Comparison of ENCODE assay signal across 1 cellular context in genomic region chr7:960269-960871, GRCh38.
TF ChIP-seq lines count a peak whose summit lies in the region.

No MANE protein-coding gene starts in this region.

TF ChIP-seq in HepG2, 621 proteins besides CTCF, POLR2A, EP300 and RAD21 (continued from another document and continues in another):
- TF ChIP-seq ZNF574 (CRISPR knock-in tag; IDR thresholded peaks at IDR 0.05) = peak; percentile 56
- TF ChIP-seq GATAD1 (CRISPR knock-in tag; IDR thresholded peaks at IDR 0.05) = 0 out of 2 replicates have a peak, but pooled peaks have one; percentile 21
- TF ChIP-seq ZMYM4 (CRISPR knock-in tag; IDR thresholded peaks at IDR 0.05) = peak; percentile 54; the same call in 1 of the 2 replicates
- TF ChIP-seq GABPB1 (CRISPR knock-in tag; IDR thresholded peaks at IDR 0.05) = peak; percentile 66
- peak; percentile 82 for TF ChIP-seq SOX5 (CRISPR knock-in tag; IDR thresholded peaks at IDR 0.05; ENCODE audit: borderline replicate concordance)
- peak; percentile 81; the same call in 1 of the 2 replicates for TF ChIP-seq ZBTB7B (CRISPR knock-in tag; IDR thresholded peaks at IDR 0.05)
- peak; percentile 85; the same call in 1 of the 2 replicates for TF ChIP-seq HOXA3 (CRISPR knock-in tag; IDR thresholded peaks at IDR 0.05)
- TF ChIP-seq, protein P1, sequence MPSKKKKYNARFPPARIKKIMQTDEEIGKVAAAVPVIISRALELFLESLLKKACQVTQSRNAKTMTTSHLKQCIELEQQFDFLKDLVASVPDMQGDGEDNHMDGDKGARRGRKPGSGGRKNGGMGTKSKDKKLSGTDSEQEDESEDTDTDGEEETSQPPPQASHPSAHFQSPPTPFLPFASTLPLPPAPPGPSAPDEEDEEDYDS (CRISPR knock-in tag; IDR thresholded peaks at IDR 0.05) = peak; percentile 46; the same call in 1 of the 2 replicates
- TF ChIP-seq KAT8 (CRISPR knock-in tag; IDR thresholded peaks at IDR 0.05) = peak; percentile 54; the same call in 1 of the 2 replicates
- TF ChIP-seq, protein P2, sequence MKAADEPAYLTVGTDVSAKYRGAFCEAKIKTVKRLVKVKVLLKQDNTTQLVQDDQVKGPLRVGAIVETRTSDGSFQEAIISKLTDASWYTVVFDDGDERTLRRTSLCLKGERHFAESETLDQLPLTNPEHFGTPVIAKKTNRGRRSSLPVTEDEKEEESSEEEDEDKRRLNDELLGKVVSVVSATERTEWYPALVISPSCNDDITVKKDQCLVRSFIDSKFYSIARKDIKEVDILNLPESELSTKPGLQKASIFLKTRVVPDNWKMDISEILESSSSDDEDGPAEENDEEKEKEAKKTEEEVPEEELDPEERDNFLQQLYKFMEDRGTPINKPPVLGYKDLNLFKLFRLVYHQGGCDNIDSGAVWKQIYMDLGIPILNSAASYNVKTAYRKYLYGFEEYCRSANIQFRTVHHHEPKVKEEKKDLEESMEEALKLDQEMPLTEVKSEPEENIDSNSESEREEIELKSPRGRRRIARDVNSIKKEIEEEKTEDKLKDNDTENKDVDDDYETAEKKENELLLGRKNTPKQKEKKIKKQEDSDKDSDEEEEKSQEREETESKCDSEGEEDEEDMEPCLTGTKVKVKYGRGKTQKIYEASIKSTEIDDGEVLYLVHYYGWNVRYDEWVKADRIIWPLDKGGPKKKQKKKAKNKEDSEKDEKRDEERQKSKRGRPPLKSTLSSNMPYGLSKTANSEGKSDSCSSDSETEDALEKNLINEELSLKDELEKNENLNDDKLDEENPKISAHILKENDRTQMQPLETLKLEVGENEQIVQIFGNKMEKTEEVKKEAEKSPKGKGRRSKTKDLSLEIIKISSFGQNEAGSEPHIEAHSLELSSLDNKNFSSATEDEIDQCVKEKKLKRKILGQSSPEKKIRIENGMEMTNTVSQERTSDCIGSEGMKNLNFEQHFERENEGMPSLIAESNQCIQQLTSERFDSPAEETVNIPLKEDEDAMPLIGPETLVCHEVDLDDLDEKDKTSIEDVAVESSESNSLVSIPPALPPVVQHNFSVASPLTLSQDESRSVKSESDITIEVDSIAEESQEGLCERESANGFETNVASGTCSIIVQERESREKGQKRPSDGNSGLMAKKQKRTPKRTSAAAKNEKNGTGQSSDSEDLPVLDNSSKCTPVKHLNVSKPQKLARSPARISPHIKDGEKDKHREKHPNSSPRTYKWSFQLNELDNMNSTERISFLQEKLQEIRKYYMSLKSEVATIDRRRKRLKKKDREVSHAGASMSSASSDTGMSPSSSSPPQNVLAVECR (CRISPR knock-in tag; IDR thresholded peaks at IDR 0.05; ENCODE audit: borderline replicate concordance) = peak; percentile 78; the same call in 1 of the 2 replicates
- TF ChIP-seq, protein P3, sequence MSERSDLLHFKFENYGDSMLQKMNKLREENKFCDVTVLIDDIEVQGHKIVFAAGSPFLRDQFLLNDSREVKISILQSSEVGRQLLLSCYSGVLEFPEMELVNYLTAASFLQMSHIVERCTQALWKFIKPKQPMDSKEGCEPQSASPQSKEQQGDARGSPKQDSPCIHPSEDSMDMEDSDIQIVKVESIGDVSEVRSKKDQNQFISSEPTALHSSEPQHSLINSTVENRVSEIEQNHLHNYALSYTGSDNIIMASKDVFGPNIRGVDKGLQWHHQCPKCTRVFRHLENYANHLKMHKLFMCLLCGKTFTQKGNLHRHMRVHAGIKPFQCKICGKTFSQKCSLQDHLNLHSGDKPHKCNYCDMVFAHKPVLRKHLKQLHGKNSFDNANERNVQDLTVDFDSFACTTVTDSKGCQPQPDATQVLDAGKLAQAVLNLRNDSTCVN (CRISPR knock-in tag; IDR thresholded peaks at IDR 0.05; ENCODE audit: borderline replicate concordance) = no peak
- TF ChIP-seq RBM39 (IDR thresholded peaks at IDR 0.05; ENCODE audit: low read depth, low read length, poor library complexity, severe bottlenecking) = no peak
- peak; percentile 48; the same call in 1 of the 2 replicates for TF ChIP-seq MEIS2 (CRISPR knock-in tag; IDR thresholded peaks at IDR 0.05)
- TF ChIP-seq, protein P4, sequence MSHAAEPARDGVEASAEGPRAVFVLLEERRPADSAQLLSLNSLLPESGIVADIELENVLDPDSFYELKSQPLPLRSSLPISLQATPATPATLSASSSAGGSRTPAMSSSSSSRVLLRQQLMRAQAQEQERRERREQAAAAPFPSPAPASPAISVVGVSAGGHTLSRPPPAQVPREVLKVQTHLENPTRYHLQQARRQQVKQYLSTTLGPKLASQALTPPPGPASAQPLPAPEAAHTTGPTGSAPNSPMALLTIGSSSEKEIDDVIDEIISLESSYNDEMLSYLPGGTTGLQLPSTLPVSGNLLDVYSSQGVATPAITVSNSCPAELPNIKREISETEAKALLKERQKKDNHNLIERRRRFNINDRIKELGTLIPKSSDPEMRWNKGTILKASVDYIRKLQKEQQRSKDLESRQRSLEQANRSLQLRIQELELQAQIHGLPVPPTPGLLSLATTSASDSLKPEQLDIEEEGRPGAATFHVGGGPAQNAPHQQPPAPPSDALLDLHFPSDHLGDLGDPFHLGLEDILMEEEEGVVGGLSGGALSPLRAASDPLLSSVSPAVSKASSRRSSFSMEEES (CRISPR knock-in tag; IDR thresholded peaks at IDR 0.05) = peak; percentile 83
- TF ChIP-seq, protein P5, sequence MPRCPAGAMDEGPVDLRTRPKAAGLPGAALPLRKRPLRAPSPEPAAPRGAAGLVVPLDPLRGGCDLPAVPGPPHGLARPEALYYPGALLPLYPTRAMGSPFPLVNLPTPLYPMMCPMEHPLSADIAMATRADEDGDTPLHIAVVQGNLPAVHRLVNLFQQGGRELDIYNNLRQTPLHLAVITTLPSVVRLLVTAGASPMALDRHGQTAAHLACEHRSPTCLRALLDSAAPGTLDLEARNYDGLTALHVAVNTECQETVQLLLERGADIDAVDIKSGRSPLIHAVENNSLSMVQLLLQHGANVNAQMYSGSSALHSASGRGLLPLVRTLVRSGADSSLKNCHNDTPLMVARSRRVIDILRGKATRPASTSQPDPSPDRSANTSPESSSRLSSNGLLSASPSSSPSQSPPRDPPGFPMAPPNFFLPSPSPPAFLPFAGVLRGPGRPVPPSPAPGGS (CRISPR knock-in tag; IDR thresholded peaks at IDR 0.05) = peak; percentile 81
- TF ChIP-seq, protein P6, sequence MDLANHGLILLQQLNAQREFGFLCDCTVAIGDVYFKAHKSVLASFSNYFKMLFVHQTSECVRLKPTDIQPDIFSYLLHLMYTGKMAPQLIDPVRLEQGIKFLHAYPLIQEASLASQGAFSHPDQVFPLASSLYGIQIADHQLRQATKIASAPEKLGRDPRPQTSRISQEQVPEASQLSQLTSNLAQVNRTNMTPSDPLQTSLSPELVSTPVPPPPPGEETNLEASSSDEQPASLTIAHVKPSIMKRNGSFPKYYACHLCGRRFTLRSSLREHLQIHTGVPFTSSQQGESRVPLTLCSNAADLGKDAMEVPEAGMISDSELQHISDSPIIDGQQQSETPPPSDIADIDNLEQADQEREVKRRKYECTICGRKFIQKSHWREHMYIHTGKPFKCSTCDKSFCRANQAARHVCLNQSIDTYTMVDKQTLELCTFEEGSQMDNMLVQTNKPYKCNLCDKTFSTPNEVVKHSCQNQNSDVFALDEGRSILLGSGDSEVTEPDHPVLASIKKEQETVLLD (CRISPR knock-in tag; IDR thresholded peaks at IDR 0.05; ENCODE audit: low read depth) = no peak
- TF ChIP-seq MEF2D (CRISPR knock-in tag; IDR thresholded peaks at IDR 0.05) = peak; percentile 89
- TF ChIP-seq REXO4 (CRISPR knock-in tag; IDR thresholded peaks at IDR 0.05; ENCODE audit: borderline replicate concordance) = no peak
- peak; percentile 45; the same call in 1 of the 2 replicates for TF ChIP-seq TOPORS (CRISPR knock-in tag; IDR thresholded peaks at IDR 0.05)
- peak; percentile 99 for TF ChIP-seq ZNF687 (CRISPR knock-in tag; IDR thresholded peaks at IDR 0.05)
- peak; percentile 47; the same call in 1 of the 2 replicates for TF ChIP-seq ZBTB20 (CRISPR knock-in tag; IDR thresholded peaks at IDR 0.05; ENCODE audit: borderline replicate concordance, low read depth)
- TF ChIP-seq KDM4B (CRISPR knock-in tag; IDR thresholded peaks at IDR 0.05) = peak; percentile 51; the same call in 1 of the 2 replicates
- TF ChIP-seq DPF2 (CRISPR knock-in tag; IDR thresholded peaks at IDR 0.05; ENCODE audit: borderline replicate concordance, low read depth) = peak; percentile 66
- TF ChIP-seq ZNF598 (CRISPR knock-in tag; IDR thresholded peaks at IDR 0.05; ENCODE audit: borderline replicate concordance) = peak; percentile 62; the same call in 1 of the 2 replicates
- TF ChIP-seq, protein P7, sequence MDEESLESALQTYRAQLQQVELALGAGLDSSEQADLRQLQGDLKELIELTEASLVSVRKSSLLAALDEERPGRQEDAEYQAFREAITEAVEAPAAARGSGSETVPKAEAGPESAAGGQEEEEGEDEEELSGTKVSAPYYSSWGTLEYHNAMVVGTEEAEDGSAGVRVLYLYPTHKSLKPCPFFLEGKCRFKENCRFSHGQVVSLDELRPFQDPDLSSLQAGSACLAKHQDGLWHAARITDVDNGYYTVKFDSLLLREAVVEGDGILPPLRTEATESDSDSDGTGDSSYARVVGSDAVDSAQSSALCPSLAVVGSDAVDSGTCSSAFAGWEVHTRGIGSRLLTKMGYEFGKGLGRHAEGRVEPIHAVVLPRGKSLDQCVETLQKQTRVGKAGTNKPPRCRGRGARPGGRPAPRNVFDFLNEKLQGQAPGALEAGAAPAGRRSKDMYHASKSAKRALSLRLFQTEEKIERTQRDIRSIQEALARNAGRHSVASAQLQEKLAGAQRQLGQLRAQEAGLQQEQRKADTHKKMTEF (CRISPR knock-in tag; IDR thresholded peaks at IDR 0.05) = peak; percentile 70
- peak; percentile 15 to 59; a peak in 1 of 4 replicates for TF ChIP-seq HMGXB4 (CRISPR knock-in tag; IDR thresholded peaks at IDR 0.05; ENCODE audit: borderline replicate concordance in 1 of 2, low read depth in 1 of 2)
- TF ChIP-seq, protein P8, sequence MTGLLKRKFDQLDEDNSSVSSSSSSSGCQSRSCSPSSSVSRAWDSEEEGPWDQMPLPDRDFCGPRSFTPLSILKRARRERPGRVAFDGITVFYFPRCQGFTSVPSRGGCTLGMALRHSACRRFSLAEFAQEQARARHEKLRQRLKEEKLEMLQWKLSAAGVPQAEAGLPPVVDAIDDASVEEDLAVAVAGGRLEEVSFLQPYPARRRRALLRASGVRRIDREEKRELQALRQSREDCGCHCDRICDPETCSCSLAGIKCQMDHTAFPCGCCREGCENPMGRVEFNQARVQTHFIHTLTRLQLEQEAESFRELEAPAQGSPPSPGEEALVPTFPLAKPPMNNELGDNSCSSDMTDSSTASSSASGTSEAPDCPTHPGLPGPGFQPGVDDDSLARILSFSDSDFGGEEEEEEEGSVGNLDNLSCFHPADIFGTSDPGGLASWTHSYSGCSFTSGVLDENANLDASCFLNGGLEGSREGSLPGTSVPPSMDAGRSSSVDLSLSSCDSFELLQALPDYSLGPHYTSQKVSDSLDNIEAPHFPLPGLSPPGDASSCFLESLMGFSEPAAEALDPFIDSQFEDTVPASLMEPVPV (CRISPR knock-in tag; IDR thresholded peaks at IDR 0.05) = peak; percentile 74; the same call in 1 of the 2 replicates
- peak; percentile 85 for TF ChIP-seq ZNF747 (CRISPR knock-in tag; IDR thresholded peaks at IDR 0.05; ENCODE audit: borderline replicate concordance)
- TF ChIP-seq ELF1 (CRISPR knock-in tag; IDR thresholded peaks at IDR 0.05) = peak; percentile 80
- TF ChIP-seq NFKB2 (CRISPR knock-in tag; IDR thresholded peaks at IDR 0.05; ENCODE audit: borderline replicate concordance) = peak; percentile 73
- no peak for TF ChIP-seq SSRP1 (CRISPR knock-in tag; IDR thresholded peaks at IDR 0.05)
